In the genomic region with DNA sequence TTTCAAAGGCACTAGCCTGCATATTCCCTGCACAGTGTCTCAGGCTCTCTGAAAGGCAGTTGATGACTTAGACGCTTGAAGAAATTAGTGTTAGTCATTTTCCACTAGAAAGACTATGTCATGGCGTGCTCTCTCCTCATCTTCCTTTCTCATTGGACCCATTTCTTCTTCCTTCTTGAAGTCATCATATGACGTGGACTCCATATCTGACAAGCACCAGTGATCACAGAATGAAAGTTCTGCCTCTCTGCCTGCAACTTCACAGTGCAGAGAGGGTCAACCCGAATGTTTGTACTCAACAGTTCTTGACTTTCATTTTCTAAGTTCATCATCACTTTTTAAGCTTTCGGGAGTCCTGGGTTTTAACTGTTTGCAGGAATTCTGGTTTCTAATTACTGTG, we compare ENCODE assay signal across 15 cellular contexts.
DNase-seq lines count a peak whose midpoint lies in the region; ATAC-seq and TF ChIP-seq lines count a peak whose summit lies in the region.
"Had no signal": no experiment of that assay in that cellular context is flagged by ENCODE, and none has a peak within 500 bp of the region (broad histone marks: within the 10 kb centered on the region; RNA-seq: fewer than 3 reads in every experiment).

No MANE protein-coding gene starts in this region.

- peaks cover 2 to 5% of the 10 kb centered on the region in 2 donors for H3K36me3 Mint-ChIP-seq in activated T-cell treated with anti-CD3 and anti-CD28 coated beads, Interleukin-2, amount 50 U/mL, for 72 hours (ENCODE audit: insufficient read depth in 2 of 2)
- no peaks in the 10 kb centered on the region for H3K36me3 Mint-ChIP-seq in stimulated activated memory B cell treated with anti-CD40 and anti-IgM and Interleukin-4, amounts not matched to agents 10 μg/mL and 1 μg/mL and 100 μg/mL, for 72 hours
- H3K36me3 Mint-ChIP-seq: mesothelial cell of epicardium had no signal

- H3K27me3 ChIP-seq in dorsolateral prefrontal cortex, result peaks cover 0 to 5% (median 0%) of the 10 kb centered on the region in 45 donors
- H3K27me3 ChIP-seq: Peyer's patch had no signal

- no peak for TF ChIP-seq CTCF in dorsolateral prefrontal cortex (IDR thresholded peaks at IDR 0.05 in 54 of 56, conservative IDR thresholded peaks at IDR 0.05 in 2 of 56; ENCODE audit: low read depth in 1 of 56, partially characterized antibody in 56 of 56)

- no peaks in the 10 kb centered on the region for H3K9me3 Mint-ChIP-seq in activated T-cell treated with anti-CD3 and anti-CD28 coated beads, Interleukin-2, amount 50 U/mL, for 72 hours
- no peaks in the 10 kb centered on the region for H3K9me3 Mint-ChIP-seq in stimulated activated memory B cell treated with anti-CD40 and anti-IgM and Interleukin-4, amounts not matched to agents 10 μg/mL and 1 μg/mL and 100 μg/mL, for 72 hours
- H3K9me3 Mint-ChIP-seq: activated T-cell treated with anti-CD3 and anti-CD28 coated beads, Interleukin-2, amount 50 U/mL, for 4 hours; mesothelial cell of epicardium had no signal

- no peak for DNase-seq in activated T-cell treated with anti-CD3 and anti-CD28 coated beads, Interleukin-2, amount 50 U/mL, for 72 hours
- DNase-seq in activated T-cell treated with anti-CD3 and anti-CD28 coated beads, Interleukin-2, amount 50 U/mL, for 48 hours, result no peak
- DNase-seq in pons (ENCODE audit: low spot score), result no peak
- DNase-seq in middle frontal gyrus (ENCODE audit: extremely low spot score, low spot score), result no peak
- no peak for DNase-seq in dorsolateral prefrontal cortex
- DNase-seq: activated T-cell treated with anti-CD3 and anti-CD28 coated beads, Interleukin-2, amount 50 U/mL, for 4 hours; KBM-7; T-helper 9 cell had no signal

- peaks cover 35% of the 10 kb centered on the region for H3K27me3 Mint-ChIP-seq in activated T-cell treated with anti-CD3 and anti-CD28 coated beads, Interleukin-2, amount 50 U/mL, for 72 hours (ENCODE audit: low read depth)
- H3K27me3 Mint-ChIP-seq in stimulated activated memory B cell treated with anti-CD40 and anti-IgM and Interleukin-4, amounts not matched to agents 10 μg/mL and 1 μg/mL and 100 μg/mL, for 72 hours, result no peaks in the 10 kb centered on the region

- peak overlapping the region in 8 of 59 donors; percentile 4 to 52 (median 21) for H3K27ac ChIP-seq in dorsolateral prefrontal cortex
- H3K27ac ChIP-seq: epithelial cell of prostate, Peyer's patch had no signal

- ATAC-seq in activated T-cell treated with anti-CD3 and anti-CD28 coated beads, Interleukin-2, amount 50 U/mL, for 72 hours (replicated peaks in 1 of 2), result peak; percentile 44 to 65
- ATAC-seq in GM21723 (IDR thresholded peaks at IDR 0.05; ENCODE audit: unreplicated experiment), result peak; percentile 69
- ATAC-seq in HG03520 (IDR thresholded peaks at IDR 0.05; ENCODE audit: unreplicated experiment), result peak; percentile 66
- ATAC-seq in stimulated activated memory B cell treated with anti-CD40 and anti-IgM and Interleukin-4, amounts not matched to agents 10 μg/mL and 1 μg/mL and 100 μg/mL, for 72 hours, result peak; percentile 87

- intact Hi-C loops in dorsolateral prefrontal cortex (cut with DNase I), result loop anchor here in 1 of 2 donors (5.0 kb wide), 1 partner anchor 47 kb away; no protein-coding TSS in a partner anchor

- no peak overlapping the region for H3K4me3 ChIP-seq in dorsolateral prefrontal cortex
- H3K4me3 ChIP-seq: Peyer's patch had no signal

- H3K4me1 Mint-ChIP-seq in activated T-cell treated with anti-CD3 and anti-CD28 coated beads, Interleukin-2, amount 50 U/mL, for 72 hours (ENCODE audit: low read depth), result peaks cover 54% of the 10 kb centered on the region
- H3K4me1 Mint-ChIP-seq in stimulated activated memory B cell treated with anti-CD40 and anti-IgM and Interleukin-4, amounts not matched to agents 10 μg/mL and 1 μg/mL and 100 μg/mL, for 72 hours, result peaks cover 39% of the 10 kb centered on the region
- H3K4me1 Mint-ChIP-seq: mesothelial cell of epicardium had no signal

- H3K4me3 Mint-ChIP-seq in activated T-cell treated with anti-CD3 and anti-CD28 coated beads, Interleukin-2, amount 50 U/mL, for 72 hours, result peak overlapping the region; percentile 22 to 60
- peak overlapping the region; percentile 76 for H3K4me3 Mint-ChIP-seq in stimulated activated memory B cell treated with anti-CD40 and anti-IgM and Interleukin-4, amounts not matched to agents 10 μg/mL and 1 μg/mL and 100 μg/mL, for 72 hours
- H3K4me3 Mint-ChIP-seq: activated T-cell treated with anti-CD3 and anti-CD28 coated beads, Interleukin-2, amount 50 U/mL, for 4 hours; mesothelial cell of epicardium had no signal

- H3K27ac Mint-ChIP-seq in activated T-cell treated with anti-CD3 and anti-CD28 coated beads, Interleukin-2, amount 50 U/mL, for 72 hours, result peak overlapping the region; percentile 55
- peak overlapping the region; percentile 86 for H3K27ac Mint-ChIP-seq in stimulated activated memory B cell treated with anti-CD40 and anti-IgM and Interleukin-4, amounts not matched to agents 10 μg/mL and 1 μg/mL and 100 μg/mL, for 72 hours
- H3K27ac Mint-ChIP-seq: mesothelial cell of epicardium, progenitor cell of endocrine pancreas had no signal
